19 cellular contexts compared by ENCODE assay signal in the genomic region with DNA sequence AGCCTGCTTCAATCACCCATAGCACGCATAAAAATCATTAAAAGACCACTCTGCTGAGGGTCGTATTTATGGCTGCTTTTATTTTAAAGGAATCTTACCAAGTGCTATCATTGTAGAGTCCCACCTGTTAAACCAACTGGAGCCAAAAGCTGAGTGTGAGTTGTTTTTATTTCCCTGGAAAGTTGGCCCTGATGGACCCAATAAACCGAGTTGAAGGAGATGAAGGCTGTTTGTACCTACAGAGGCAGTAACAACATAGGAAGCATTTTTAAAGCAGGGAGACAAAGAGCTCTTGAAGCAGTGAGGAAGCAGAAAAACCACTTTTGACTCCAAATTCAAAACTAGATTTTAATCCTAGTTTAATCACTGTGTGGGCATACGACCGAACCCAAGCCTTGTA. TPM values are rescaled to one million over a fixed set of nuclear protein-coding genes. Genes with fewer than 3 reads are reported as not detected.
DNase-seq lines count a peak whose midpoint lies in the region; ATAC-seq and TF ChIP-seq lines count a peak whose summit lies in the region.
"Had no signal": no experiment of that assay in that cellular context is flagged by ENCODE, and none has a peak within 500 bp of the region (broad histone marks: within the 10 kb centered on the region; RNA-seq: fewer than 3 reads in every experiment).

No MANE protein-coding gene starts in this region.

- no peak overlapping the region for H3K9ac ChIP-seq in H9 (ENCODE audit: extremely low read depth, insufficient read length, low read length)
- H3K9ac ChIP-seq: BLaER1, GM23248 had no signal

- DNase-seq in H9 (no peak), mucosa of descending colon (peak in 1 of 3 donors; percentile 64), transverse colon (peak; percentile 32)
- DNase-seq: CD4-positive, alpha-beta T cell; CD8-positive, alpha-beta memory T cell; DMS 273 treated with DMSO at 0.1 percent for 48 hours; DMS79; EL; GDM1; GM23248 had no signal

- peaks cover 1% of the 10 kb centered on the region; the same call in 1 of the 2 replicates for H3K27me3 Mint-ChIP-seq in H9 (ENCODE audit: low read depth)
- H3K27me3 Mint-ChIP-seq: CD4-positive, alpha-beta T cell had no signal

- H3K36me3 ChIP-seq in mucosa of descending colon (ENCODE audit: low read depth) (no peaks in the 10 kb centered on the region), transverse colon (no peaks in the 10 kb centered on the region)
- H3K36me3 ChIP-seq: BLaER1 had no signal

- H3K79me1 ChIP-seq in H9 (ENCODE audit: insufficient read depth, low read depth, low read length, poor library complexity, severe bottlenecking): no peaks in the 10 kb centered on the region

- no peak overlapping the region for H2BK20ac ChIP-seq in H9 (ENCODE audit: low read depth, low read length, poor library complexity, severe bottlenecking)

- no peaks in the 10 kb centered on the region for H3K36me3 Mint-ChIP-seq in H9 (ENCODE audit: insufficient read depth in 1 of 3, low read depth in 3 of 3)
- H3K36me3 Mint-ChIP-seq: CD14-positive monocyte had no signal

- H3K23me2 ChIP-seq in H9 (ENCODE audit: insufficient read length, low read depth, low read length, poor library complexity, severe bottlenecking): peaks cover under 1% of the 10 kb centered on the region

- no peak overlapping the region for H4K5ac ChIP-seq in H9 (ENCODE audit: insufficient read length, low read depth, low read length)

- H3K4me1 Mint-ChIP-seq in H9: peaks cover 49 to 51% of the 10 kb centered on the region in 2 experiments
- H3K4me1 Mint-ChIP-seq: B cell had no signal

- H2BK12ac ChIP-seq in H9 (ENCODE audit: insufficient read length, low read depth, low read length): no peak overlapping the region

- intact Hi-C loops in mucosa of descending colon (cut with DNase I, micrococcal nuclease): no loop called here
- intact Hi-C loops in transverse colon (cut with DNase I; ENCODE audit: low total_unique reads): no loop called here

- no peak overlapping the region for H3K56ac ChIP-seq in H9 (ENCODE audit: insufficient read length, low read depth, low read length)

- H2BK15ac ChIP-seq in H9 (ENCODE audit: low read depth, low read length): no peak overlapping the region

- H3K9me3 ChIP-seq in H9 (ENCODE audit: control insufficient read depth, low read depth, low read length) (no peaks in the 10 kb centered on the region), mucosa of descending colon (no peaks in the 10 kb centered on the region), transverse colon (no peaks in the 10 kb centered on the region)
- H3K9me3 ChIP-seq: BLaER1 had no signal

- H3K4ac ChIP-seq in H9 (ENCODE audit: low read depth, low read length): no peak overlapping the region

- no peak overlapping the region for H3K27ac ChIP-seq in H9 (ENCODE audit: insufficient read length, low read depth, low read length)
- peak overlapping the region; percentile 74; the same call in 1 of the 2 replicates for H3K27ac ChIP-seq in VCaP
- peak overlapping the region in 3 of 4 donors; percentile 32 to 49 (median 36) for H3K27ac ChIP-seq in transverse colon
- H3K27ac ChIP-seq: BLaER1, GM23248 had no signal

- no peaks in the 10 kb centered on the region for H4K20me1 ChIP-seq in H9 (ENCODE audit: control insufficient read depth, insufficient read depth, insufficient read length)

- WGBS in H9 (ENCODE audit: extremely low coverage, insufficient read length, low lambda C conversion rate): no CpG with 5 or more reads among the region's 5 CpGs
- WGBS in transverse colon (ENCODE audit: low coverage in 1 of 2), 2 donors: 44 to 58% methylated on average over 3 to 5 of the region's 5 CpGs

- ATAC-seq in mucosa of descending colon: peak; percentile 60
- no peak for ATAC-seq in HG03108 (IDR thresholded peaks at IDR 0.05; ENCODE audit: unreplicated experiment)
- no peak for ATAC-seq in HG03045 (IDR thresholded peaks at IDR 0.05; ENCODE audit: unreplicated experiment)
- no peak for ATAC-seq in HG03439 (IDR thresholded peaks at IDR 0.05; ENCODE audit: unreplicated experiment)
- ATAC-seq: GM12878, HCT116 had no signal

- H3K18ac ChIP-seq in H9 (ENCODE audit: insufficient read length, low read depth, low read length): no peak overlapping the region

- H3K4me2 ChIP-seq in H9 (ENCODE audit: insufficient read depth, insufficient read length, low read length): no peak overlapping the region
- H3K4me2 ChIP-seq: BLaER1 had no signal

- H3T11ph ChIP-seq in H9 (ENCODE audit: low read length): no peak overlapping the region

- no peak for TF ChIP-seq EP300 in transverse colon (IDR thresholded peaks at IDR 0.05; ENCODE audit: low read depth)

- H3K4me3 Mint-ChIP-seq in H9: no peak overlapping the region
- H3K4me3 Mint-ChIP-seq: B cell; CD4-positive, alpha-beta T cell; CD8-positive, alpha-beta memory T cell had no signal

- TF ChIP-seq POLR2A in transverse colon (IDR thresholded peaks at IDR 0.05): no peak

- in situ Hi-C loops in transverse colon (cut with MboI; ENCODE audit: low pct_ligation_motif_present in 1 of 4, low pct_unique_long_range_greater_than_20kb in 1 of 4, low sequenced_read_pairs in 3 of 4): no loop called here

- H3K4me3 ChIP-seq in mucosa of descending colon (no peak overlapping the region), transverse colon (no peak overlapping the region)
- H3K4me3 ChIP-seq: BLaER1, GM12878, GM23248 had no signal

- no peak overlapping the region for H3K23ac ChIP-seq in H9 (ENCODE audit: insufficient read length, low read depth, low read length)

- no peak overlapping the region for H2BK5ac ChIP-seq in H9 (ENCODE audit: insufficient read length, low read length)

- H3K4me1 ChIP-seq in H9 (ENCODE audit: insufficient read depth, low read length) (no peaks in the 10 kb centered on the region; the same call in 1 of the 2 replicates), mucosa of descending colon (ENCODE audit: low read depth) (peaks cover 24% of the 10 kb centered on the region), transverse colon (peaks cover 0 to 49% (median 21%) of the 10 kb centered on the region in 4 donors)

- no peak overlapping the region for H2AK5ac ChIP-seq in H9 (ENCODE audit: insufficient read length, low read length)

- H3K14ac ChIP-seq in H9 (ENCODE audit: insufficient read depth, low read length): peak overlapping the region; percentile 39; the same call in 1 of the 2 replicates

- no peaks in the 10 kb centered on the region for H3K9me3 Mint-ChIP-seq in H9
- H3K9me3 Mint-ChIP-seq: CD14-positive monocyte; CD4-positive, alpha-beta T cell; CD8-positive, alpha-beta memory T cell had no signal

- H3K27me3 ChIP-seq in H9 (ENCODE audit: insufficient read depth, low read length): no peaks in the 10 kb centered on the region
- no peaks in the 10 kb centered on the region for H3K27me3 ChIP-seq in transverse colon
- H3K27me3 ChIP-seq: BLaER1 had no signal

- no peak overlapping the region for H4K8ac ChIP-seq in H9 (replicated peaks; ENCODE audit: insufficient read length, low read depth, low read length)

- no peak overlapping the region for H2AFZ ChIP-seq in H9 (ENCODE audit: low read length)
- H2AFZ ChIP-seq: GM23248 had no signal

- H3K79me2 ChIP-seq in H9 (ENCODE audit: insufficient read depth, low read length): peaks cover 4% of the 10 kb centered on the region; the same call in 1 of the 2 replicates

- H3K27ac Mint-ChIP-seq in H9: no peak overlapping the region
- H3K27ac Mint-ChIP-seq: B cell; CD4-positive, alpha-beta T cell; CD8-positive, alpha-beta memory T cell had no signal

- no peak overlapping the region for H2BK120ac ChIP-seq in H9 (ENCODE audit: low read depth, low read length, poor library complexity, severe bottlenecking)

- H4K91ac ChIP-seq in H9 (ENCODE audit: insufficient read length, low read depth, low read length): no peak overlapping the region

- TF ChIP-seq CTCF in H9 (conservative IDR thresholded peaks at IDR 0.05) (no peak), VCaP (conservative IDR thresholded peaks at IDR 0.05) (no peak), mucosa of descending colon (IDR thresholded peaks at IDR 0.05) (no peak), transverse colon (IDR thresholded peaks at IDR 0.05) (no peak)

RNA-seq across cellular contexts. Expression of gene MBOAT2, which starts 6.4 kb away (rescaled TPM):
- total RNA-seq in H9 (2021) (20.2 and 23.4 TPM in 2 replicates), mucosa of descending colon (10 to 100 TPM; 36.1 to 65.6 (median 50.6) TPM), transverse colon (100 to 1,000 TPM in 1 of 4 donors, 10 to 100 TPM in 2, 1 to 10 TPM in 1; 10.0 to 132 (median 89.2) TPM)
